Comparison of ENCODE assay signal across 11 cellular contexts in the genomic region with DNA sequence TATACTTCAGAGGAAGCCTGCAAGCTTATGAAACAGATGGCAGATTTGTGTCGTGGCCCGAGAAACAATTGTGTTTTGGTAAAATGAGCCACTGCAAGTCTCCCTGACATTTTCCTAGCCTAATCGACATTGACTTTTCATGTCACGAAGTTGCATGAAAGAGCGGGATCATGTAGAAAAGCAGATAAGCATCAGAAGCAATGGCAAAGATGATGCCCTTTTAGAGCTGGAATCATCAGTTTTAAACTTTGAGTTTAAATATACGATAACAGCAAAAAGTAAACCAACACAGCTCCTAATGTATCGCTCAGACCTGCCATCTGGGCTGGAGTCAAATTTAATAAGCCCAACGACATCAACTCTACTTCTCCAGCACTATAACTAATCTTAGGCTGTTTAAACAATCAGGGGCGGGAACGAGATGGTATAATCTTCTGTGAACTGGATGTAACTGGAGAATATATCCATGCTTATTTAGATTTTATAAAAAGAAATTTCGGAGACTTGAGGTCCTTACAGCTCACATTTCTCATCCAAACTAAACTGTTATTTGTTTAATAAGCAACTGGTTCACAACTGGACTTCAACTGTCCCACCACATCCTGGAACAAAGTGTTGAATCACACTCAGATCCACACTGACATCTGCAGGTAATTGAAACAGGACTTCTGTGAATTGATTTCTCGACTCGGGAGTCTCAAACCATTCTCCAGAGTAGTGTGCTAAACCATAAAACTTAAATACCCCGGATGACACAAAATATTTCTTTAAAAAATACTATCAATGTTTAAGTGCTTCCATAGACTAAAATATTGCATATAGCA. TPM values are rescaled to one million over a fixed set of nuclear protein-coding genes. Genes with fewer than 3 reads are reported as not detected.
DNase-seq lines count a peak whose midpoint lies in the region; ATAC-seq and TF ChIP-seq lines count a peak whose summit lies in the region.
"Had no signal": no experiment of that assay in that cellular context is flagged by ENCODE, and none has a peak within 500 bp of the region (broad histone marks: within the 10 kb centered on the region; RNA-seq: fewer than 3 reads in every experiment).

No MANE protein-coding gene starts in this region.

- H3K9me3 ChIP-seq in H9 (ENCODE audit: control insufficient read depth, low read depth, low read length), result no peaks in the 10 kb centered on the region
- H3K9me3 ChIP-seq in SJCRH30 (replicated peaks), result no peaks in the 10 kb centered on the region
- H3K9me3 ChIP-seq in CD4-positive, alpha-beta T cell (ENCODE audit: control insufficient read depth, low read length), result no peaks in the 10 kb centered on the region
- H3K9me3 ChIP-seq: upper lobe of right lung had no signal

- H3K79me2 ChIP-seq in H9 (ENCODE audit: insufficient read depth, low read length), result no peaks in the 10 kb centered on the region

- CTCF ChIA-PET in CD4-positive, alpha-beta T cell (lab: Charles Lee), result no interaction called here
- CTCF ChIA-PET in activated naive CD4-positive, alpha-beta T cell treated with anti-CD3 and anti-CD28 coated beads for 36 hours (lab: Charles Lee), result no interaction called here

- H3K36me3 Mint-ChIP-seq in H9 (ENCODE audit: insufficient read depth in 1 of 3, low read depth in 3 of 3), result no peaks in the 10 kb centered on the region
- no peaks in the 10 kb centered on the region for H3K36me3 Mint-ChIP-seq in CD4-positive, alpha-beta T cell (ENCODE audit: low read depth)
- no peaks in the 10 kb centered on the region for H3K36me3 Mint-ChIP-seq in activated naive CD4-positive, alpha-beta T cell treated with anti-CD3 and anti-CD28 coated beads for 36 hours (ENCODE audit: low read depth)

- no peak overlapping the region for H4K8ac ChIP-seq in H9 (replicated peaks; ENCODE audit: insufficient read length, low read depth, low read length)

- no peak overlapping the region for H3K14ac ChIP-seq in H9 (ENCODE audit: insufficient read depth, low read length)

- H3K4ac ChIP-seq in H9 (ENCODE audit: low read depth, low read length), result no peak overlapping the region

- H2BK20ac ChIP-seq in H9 (ENCODE audit: low read depth, low read length, poor library complexity, severe bottlenecking), result no peak overlapping the region

- ATAC-seq in CD4-positive, alpha-beta T cell (ENCODE audit: poor library complexity), result no peak
- ATAC-seq in GM19395 (IDR thresholded peaks at IDR 0.05; ENCODE audit: unreplicated experiment), result no peak
- ATAC-seq: upper lobe of right lung had no signal

- no peaks in the 10 kb centered on the region for H3K23me2 ChIP-seq in H9 (ENCODE audit: insufficient read length, low read depth, low read length, poor library complexity, severe bottlenecking)

- no peaks in the 10 kb centered on the region for H3K36me3 ChIP-seq in SJCRH30
- H3K36me3 ChIP-seq: upper lobe of right lung had no signal

- H2BK5ac ChIP-seq in H9 (ENCODE audit: insufficient read length, low read length), result no peak overlapping the region

- H3K4me1 ChIP-seq in H9 (ENCODE audit: insufficient read depth, low read length), result no peaks in the 10 kb centered on the region
- peaks cover 12% of the 10 kb centered on the region for H3K4me1 ChIP-seq in SJCRH30
- H3K4me1 ChIP-seq: upper lobe of right lung had no signal

- H3K4me3 Mint-ChIP-seq in H9, result no peak overlapping the region
- H3K4me3 Mint-ChIP-seq in CD4-positive, alpha-beta T cell, result no peak overlapping the region
- no peak overlapping the region for H3K4me3 Mint-ChIP-seq in activated naive CD4-positive, alpha-beta T cell treated with anti-CD3 and anti-CD28 coated beads for 36 hours

- no peak overlapping the region for H2BK12ac ChIP-seq in H9 (ENCODE audit: insufficient read length, low read depth, low read length)

- H4K91ac ChIP-seq in H9 (ENCODE audit: insufficient read length, low read depth, low read length), result no peak overlapping the region

- no peak overlapping the region for H3K18ac ChIP-seq in H9 (ENCODE audit: insufficient read length, low read depth, low read length)

- intact Hi-C loops in CD4-positive, alpha-beta T cell (cut with DNase I, micrococcal nuclease), result no loop called here
- intact Hi-C loops in activated naive CD4-positive, alpha-beta T cell treated with anti-CD3 and anti-CD28 coated beads for 36 hours (cut with micrococcal nuclease), result no loop called here

- DNase-seq in AG08395 (ENCODE audit: low spot score), result peak; percentile 62
- DNase-seq in H9, result no peak
- peak; percentile 35 to 68 for DNase-seq in SJCRH30
- peak; percentile 34 to 62 for DNase-seq in foreskin fibroblast
- no peak for DNase-seq in CD4-positive, alpha-beta T cell
- no peak for DNase-seq in activated naive CD4-positive, alpha-beta T cell treated with anti-CD3 and anti-CD28 coated beads for 36 hours
- no peak for DNase-seq in ecto neural progenitor cell (ENCODE audit: low spot score)
- DNase-seq: cortex of kidney; stimulated activated CD4-positive, alpha-beta T cell treated with anti-CD3 and anti-CD28 coated beads, Interleukin-4, amount 100 ng/mL, for 1 hour; upper lobe of right lung had no signal

- no peak overlapping the region for H3K27ac Mint-ChIP-seq in H9
- no peak overlapping the region for H3K27ac Mint-ChIP-seq in CD4-positive, alpha-beta T cell
- H3K27ac Mint-ChIP-seq in activated naive CD4-positive, alpha-beta T cell treated with anti-CD3 and anti-CD28 coated beads for 36 hours, result no peak overlapping the region

- H3K79me1 ChIP-seq in H9 (ENCODE audit: insufficient read depth, low read depth, low read length, poor library complexity, severe bottlenecking), result no peaks in the 10 kb centered on the region

- no CpG with 5 or more reads among the region's 14 CpGs for WGBS in H9 (ENCODE audit: extremely low coverage, insufficient read length, low lambda C conversion rate)

- H3K23ac ChIP-seq in H9 (ENCODE audit: insufficient read length, low read depth, low read length), result no peak overlapping the region

- peaks cover 0 to 4% of the 10 kb centered on the region in 2 experiments; a peak in 1 of 4 replicates for H3K4me1 Mint-ChIP-seq in H9
- H3K4me1 Mint-ChIP-seq in CD4-positive, alpha-beta T cell (ENCODE audit: low read depth), result no peaks in the 10 kb centered on the region
- no peaks in the 10 kb centered on the region for H3K4me1 Mint-ChIP-seq in activated naive CD4-positive, alpha-beta T cell treated with anti-CD3 and anti-CD28 coated beads for 36 hours (ENCODE audit: low read depth)

- no peak overlapping the region for H2BK15ac ChIP-seq in H9 (ENCODE audit: low read depth, low read length)

- no peaks in the 10 kb centered on the region for H3K27me3 ChIP-seq in H9 (ENCODE audit: insufficient read depth, low read length)
- no peaks in the 10 kb centered on the region for H3K27me3 ChIP-seq in SJCRH30
- H3K27me3 ChIP-seq in CD4-positive, alpha-beta T cell (ENCODE audit: control insufficient read depth, insufficient read depth, low read length), result no peaks in the 10 kb centered on the region
- H3K27me3 ChIP-seq: upper lobe of right lung had no signal

- H3K56ac ChIP-seq in H9 (ENCODE audit: insufficient read length, low read depth, low read length), result no peak overlapping the region

- H2AFZ ChIP-seq in H9 (ENCODE audit: low read length), result no peak overlapping the region

- no peak overlapping the region for H2BK120ac ChIP-seq in H9 (ENCODE audit: low read depth, low read length, poor library complexity, severe bottlenecking)

- H3K4me3 ChIP-seq in SJCRH30 (peak overlapping the region; percentile 47), foreskin fibroblast (ENCODE audit: low read depth in 1 of 2, low read length in 2 of 2) (no peak overlapping the region)
- H3K4me3 ChIP-seq: upper lobe of right lung had no signal

- no peaks in the 10 kb centered on the region for H4K20me1 ChIP-seq in H9 (ENCODE audit: control insufficient read depth, insufficient read depth, insufficient read length)

- POLR2A ChIA-PET in CD4-positive, alpha-beta T cell (lab: Charles Lee), result no interaction called here

- H3K27me3 Mint-ChIP-seq in H9 (ENCODE audit: low read depth), result no peaks in the 10 kb centered on the region; the same call in none of the 2 replicates
- no peaks in the 10 kb centered on the region for H3K27me3 Mint-ChIP-seq in CD4-positive, alpha-beta T cell
- no peaks in the 10 kb centered on the region for H3K27me3 Mint-ChIP-seq in activated naive CD4-positive, alpha-beta T cell treated with anti-CD3 and anti-CD28 coated beads for 36 hours (ENCODE audit: low read depth)

- H3K4me2 ChIP-seq in H9 (ENCODE audit: insufficient read depth, insufficient read length, low read length), result no peak overlapping the region

- peaks cover 4 to 79% of the 10 kb centered on the region in 2 experiments; a peak in 4 of 5 replicates for H3K9me3 Mint-ChIP-seq in H9
- no peaks in the 10 kb centered on the region for H3K9me3 Mint-ChIP-seq in CD4-positive, alpha-beta T cell
- no peaks in the 10 kb centered on the region for H3K9me3 Mint-ChIP-seq in activated naive CD4-positive, alpha-beta T cell treated with anti-CD3 and anti-CD28 coated beads for 36 hours

- H3K27ac ChIP-seq in H9 (ENCODE audit: insufficient read length, low read depth, low read length), result no peak overlapping the region
- H3K27ac ChIP-seq in SJCRH30, result peak overlapping the region; percentile 69
- H3K27ac ChIP-seq in CD4-positive, alpha-beta T cell (ENCODE audit: low read depth, low read length), result no peak overlapping the region
- H3K27ac ChIP-seq: upper lobe of right lung had no signal

- TF ChIP-seq CTCF in H9 (conservative IDR thresholded peaks at IDR 0.05) (0 out of 3 replicates have a peak, but pooled peaks have one; percentile 15), foreskin fibroblast (IDR thresholded peaks at IDR 0.05; ENCODE audit: low read depth, low read length) (peak; percentile 18)
- TF ChIP-seq CTCF in CD4-positive, alpha-beta T cell (IDR thresholded peaks at IDR 0.05), result no peak

- H4K5ac ChIP-seq in H9 (ENCODE audit: insufficient read length, low read depth, low read length), result no peak overlapping the region

- H3T11ph ChIP-seq in H9 (ENCODE audit: low read length), result no peak overlapping the region

- no peak overlapping the region for H2AK5ac ChIP-seq in H9 (ENCODE audit: insufficient read length, low read length)

- H3K9ac ChIP-seq in H9 (ENCODE audit: extremely low read depth, insufficient read length, low read length), result no peak overlapping the region

RNA-seq across cellular contexts. Expression of a gene that starts 43.6 kb away (rescaled TPM):
- 25.3 and 27.7 TPM in 2 replicates for total RNA-seq in H9 (2021)
- 18.5 and 18.6 TPM in 2 replicates for total RNA-seq in SJCRH30 (2014; rRNA removed; shearing (Covaris generic))
- total RNA-seq in CD4-positive, alpha-beta T cell, result 10 to 100 TPM; 28.6 to 30.2 TPM
- 10 to 100 TPM; 55.4 to 58.2 TPM for total RNA-seq in activated naive CD4-positive, alpha-beta T cell treated with anti-CD3 and anti-CD28 coated beads for 36 hours

Comparison
In these comparisons a context has a peak if more than half of its experiments do, and no peak if none do; other contexts are left out.
1. DNase-seq: peak in AG08395 (single experiment), SJCRH30 (2 of 2) and foreskin fibroblast (2 of 2); none in H9 (single experiment), CD4-positive, alpha-beta T cell (0 of 10), activated naive CD4-positive, alpha-beta T cell treated with anti-CD3 and anti-CD28 coated beads for 36 hours (single experiment) and ecto neural progenitor cell (single experiment).